Comparison of ENCODE assay signal across 1 cellular context in the genomic region with DNA sequence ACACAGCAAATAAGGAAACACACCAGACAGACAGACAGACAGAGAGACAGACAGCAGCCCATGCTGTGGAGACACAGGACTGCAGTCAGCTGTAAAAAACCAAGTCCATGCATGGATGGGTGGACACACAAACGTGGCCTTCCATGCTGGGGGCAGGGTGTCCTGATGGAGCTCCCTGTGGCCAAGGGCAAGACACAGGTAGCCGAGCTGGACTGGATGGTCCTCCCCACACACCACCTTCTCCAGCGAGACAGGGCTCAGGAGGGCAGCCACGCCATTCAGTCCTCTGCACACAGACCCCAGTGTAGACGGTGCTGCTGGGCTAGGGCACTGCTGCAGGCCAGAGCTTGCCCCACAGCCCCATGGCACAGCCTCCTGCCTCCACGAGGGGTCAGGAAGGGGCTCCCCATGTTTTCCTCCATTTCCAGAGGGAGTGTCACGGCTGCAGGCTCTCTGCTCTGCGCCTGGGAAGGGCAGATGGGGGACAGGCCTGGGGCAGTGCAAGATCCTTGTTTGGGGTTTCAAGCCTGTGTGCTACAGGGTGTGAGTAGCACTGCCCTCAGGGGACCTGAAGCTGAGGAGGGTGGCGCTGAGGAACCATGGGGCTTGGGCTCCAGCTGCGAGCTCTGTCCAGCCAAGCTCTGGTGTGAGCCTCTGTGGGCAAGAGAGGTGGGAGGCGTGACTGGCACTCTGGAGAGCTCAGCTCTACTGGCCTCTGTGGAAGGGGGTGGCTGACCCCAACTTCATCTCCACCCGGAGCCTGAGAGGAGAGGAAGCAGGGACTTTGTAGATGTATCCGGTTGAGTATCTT.
TF ChIP-seq lines count a peak whose summit lies in the region.

No MANE protein-coding gene starts in this region.

TF ChIP-seq in HepG2, 621 proteins besides CTCF, POLR2A, EP300 and RAD21 (continued from another document):
- TF ChIP-seq CBX2 (IDR thresholded peaks at IDR 0.05; ENCODE audit: low read depth, low read length) (no peak), CBX2 (CRISPR knock-in tag; IDR thresholded peaks at IDR 0.05; ENCODE audit: low read depth) (no peak), ZNF781 (CRISPR knock-in tag; IDR thresholded peaks at IDR 0.05; ENCODE audit: borderline replicate concordance, not compliant biosample characterization) (no peak), SOX13 (IDR thresholded peaks at IDR 0.05) (no peak), SOX13 (CRISPR knock-in tag; conservative IDR thresholded peaks at IDR 0.05 in 1 of 2, IDR thresholded peaks at IDR 0.05 in 1 of 2) (no peak), ZNF850 (CRISPR knock-in tag; conservative IDR thresholded peaks at IDR 0.05) (no peak), ZNF569 (CRISPR knock-in tag; IDR thresholded peaks at IDR 0.05; ENCODE audit: borderline replicate concordance) (no peak), ZNF614 (CRISPR knock-in tag; IDR thresholded peaks at IDR 0.05; ENCODE audit: borderline replicate concordance) (no peak), NCOR1 (IDR thresholded peaks at IDR 0.05; ENCODE audit: borderline replicate concordance, low read length) (no peak), ZSCAN20 (CRISPR knock-in tag; IDR thresholded peaks at IDR 0.05; ENCODE audit: borderline replicate concordance) (no peak)
- TF ChIP-seq, protein P1, sequence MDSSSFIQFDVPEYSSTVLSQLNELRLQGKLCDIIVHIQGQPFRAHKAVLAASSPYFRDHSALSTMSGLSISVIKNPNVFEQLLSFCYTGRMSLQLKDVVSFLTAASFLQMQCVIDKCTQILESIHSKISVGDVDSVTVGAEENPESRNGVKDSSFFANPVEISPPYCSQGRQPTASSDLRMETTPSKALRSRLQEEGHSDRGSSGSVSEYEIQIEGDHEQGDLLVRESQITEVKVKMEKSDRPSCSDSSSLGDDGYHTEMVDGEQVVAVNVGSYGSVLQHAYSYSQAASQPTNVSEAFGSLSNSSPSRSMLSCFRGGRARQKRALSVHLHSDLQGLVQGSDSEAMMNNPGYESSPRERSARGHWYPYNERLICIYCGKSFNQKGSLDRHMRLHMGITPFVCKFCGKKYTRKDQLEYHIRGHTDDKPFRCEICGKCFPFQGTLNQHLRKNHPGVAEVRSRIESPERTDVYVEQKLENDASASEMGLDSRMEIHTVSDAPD (CRISPR knock-in tag; IDR thresholded peaks at IDR 0.05): no peak
- TF ChIP-seq, protein P2, sequence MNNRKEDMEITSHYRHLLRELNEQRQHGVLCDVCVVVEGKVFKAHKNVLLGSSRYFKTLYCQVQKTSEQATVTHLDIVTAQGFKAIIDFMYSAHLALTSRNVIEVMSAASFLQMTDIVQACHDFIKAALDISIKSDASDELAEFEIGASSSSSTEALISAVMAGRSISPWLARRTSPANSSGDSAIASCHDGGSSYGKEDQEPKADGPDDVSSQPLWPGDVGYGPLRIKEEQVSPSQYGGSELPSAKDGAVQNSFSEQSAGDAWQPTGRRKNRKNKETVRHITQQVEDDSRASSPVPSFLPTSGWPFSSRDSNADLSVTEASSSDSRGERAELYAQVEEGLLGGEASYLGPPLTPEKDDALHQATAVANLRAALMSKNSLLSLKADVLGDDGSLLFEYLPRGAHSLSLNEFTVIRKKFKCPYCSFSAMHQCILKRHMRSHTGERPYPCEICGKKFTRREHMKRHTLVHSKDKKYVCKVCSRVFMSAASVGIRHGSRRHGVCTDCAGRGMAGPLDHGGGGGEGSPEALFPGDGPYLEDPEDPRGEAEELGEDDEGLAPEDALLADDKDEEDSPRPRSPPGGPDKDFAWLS (CRISPR knock-in tag; IDR thresholded peaks at IDR 0.05; ENCODE audit: borderline replicate concordance): no peak
- TF ChIP-seq, protein P3, sequence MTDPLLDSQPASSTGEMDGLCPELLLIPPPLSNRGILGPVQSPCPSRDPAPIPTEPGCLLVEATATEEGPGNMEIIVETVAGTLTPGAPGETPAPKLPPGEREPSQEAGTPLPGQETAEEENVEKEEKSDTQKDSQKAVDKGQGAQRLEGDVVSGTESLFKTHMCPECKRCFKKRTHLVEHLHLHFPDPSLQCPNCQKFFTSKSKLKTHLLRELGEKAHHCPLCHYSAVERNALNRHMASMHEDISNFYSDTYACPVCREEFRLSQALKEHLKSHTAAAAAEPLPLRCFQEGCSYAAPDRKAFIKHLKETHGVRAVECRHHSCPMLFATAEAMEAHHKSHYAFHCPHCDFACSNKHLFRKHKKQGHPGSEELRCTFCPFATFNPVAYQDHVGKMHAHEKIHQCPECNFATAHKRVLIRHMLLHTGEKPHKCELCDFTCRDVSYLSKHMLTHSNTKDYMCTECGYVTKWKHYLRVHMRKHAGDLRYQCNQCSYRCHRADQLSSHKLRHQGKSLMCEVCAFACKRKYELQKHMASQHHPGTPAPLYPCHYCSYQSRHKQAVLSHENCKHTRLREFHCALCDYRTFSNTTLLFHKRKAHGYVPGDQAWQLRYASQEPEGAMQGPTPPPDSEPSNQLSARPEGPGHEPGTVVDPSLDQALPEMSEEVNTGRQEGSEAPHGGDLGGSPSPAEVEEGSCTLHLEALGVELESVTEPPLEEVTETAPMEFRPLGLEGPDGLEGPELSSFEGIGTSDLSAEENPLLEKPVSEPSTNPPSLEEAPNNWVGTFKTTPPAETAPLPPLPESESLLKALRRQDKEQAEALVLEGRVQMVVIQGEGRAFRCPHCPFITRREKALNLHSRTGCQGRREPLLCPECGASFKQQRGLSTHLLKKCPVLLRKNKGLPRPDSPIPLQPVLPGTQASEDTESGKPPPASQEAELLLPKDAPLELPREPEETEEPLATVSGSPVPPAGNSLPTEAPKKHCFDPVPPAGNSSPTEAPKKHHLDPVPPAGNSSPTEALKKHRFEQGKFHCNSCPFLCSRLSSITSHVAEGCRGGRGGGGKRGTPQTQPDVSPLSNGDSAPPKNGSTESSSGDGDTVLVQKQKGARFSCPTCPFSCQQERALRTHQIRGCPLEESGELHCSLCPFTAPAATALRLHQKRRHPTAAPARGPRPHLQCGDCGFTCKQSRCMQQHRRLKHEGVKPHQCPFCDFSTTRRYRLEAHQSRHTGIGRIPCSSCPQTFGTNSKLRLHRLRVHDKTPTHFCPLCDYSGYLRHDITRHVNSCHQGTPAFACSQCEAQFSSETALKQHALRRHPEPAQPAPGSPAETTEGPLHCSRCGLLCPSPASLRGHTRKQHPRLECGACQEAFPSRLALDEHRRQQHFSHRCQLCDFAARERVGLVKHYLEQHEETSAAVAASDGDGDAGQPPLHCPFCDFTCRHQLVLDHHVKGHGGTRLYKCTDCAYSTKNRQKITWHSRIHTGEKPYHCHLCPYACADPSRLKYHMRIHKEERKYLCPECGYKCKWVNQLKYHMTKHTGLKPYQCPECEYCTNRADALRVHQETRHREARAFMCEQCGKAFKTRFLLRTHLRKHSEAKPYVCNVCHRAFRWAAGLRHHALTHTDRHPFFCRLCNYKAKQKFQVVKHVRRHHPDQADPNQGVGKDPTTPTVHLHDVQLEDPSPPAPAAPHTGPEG (CRISPR knock-in tag; IDR thresholded peaks at IDR 0.05): no peak
- TF ChIP-seq, protein P4, sequence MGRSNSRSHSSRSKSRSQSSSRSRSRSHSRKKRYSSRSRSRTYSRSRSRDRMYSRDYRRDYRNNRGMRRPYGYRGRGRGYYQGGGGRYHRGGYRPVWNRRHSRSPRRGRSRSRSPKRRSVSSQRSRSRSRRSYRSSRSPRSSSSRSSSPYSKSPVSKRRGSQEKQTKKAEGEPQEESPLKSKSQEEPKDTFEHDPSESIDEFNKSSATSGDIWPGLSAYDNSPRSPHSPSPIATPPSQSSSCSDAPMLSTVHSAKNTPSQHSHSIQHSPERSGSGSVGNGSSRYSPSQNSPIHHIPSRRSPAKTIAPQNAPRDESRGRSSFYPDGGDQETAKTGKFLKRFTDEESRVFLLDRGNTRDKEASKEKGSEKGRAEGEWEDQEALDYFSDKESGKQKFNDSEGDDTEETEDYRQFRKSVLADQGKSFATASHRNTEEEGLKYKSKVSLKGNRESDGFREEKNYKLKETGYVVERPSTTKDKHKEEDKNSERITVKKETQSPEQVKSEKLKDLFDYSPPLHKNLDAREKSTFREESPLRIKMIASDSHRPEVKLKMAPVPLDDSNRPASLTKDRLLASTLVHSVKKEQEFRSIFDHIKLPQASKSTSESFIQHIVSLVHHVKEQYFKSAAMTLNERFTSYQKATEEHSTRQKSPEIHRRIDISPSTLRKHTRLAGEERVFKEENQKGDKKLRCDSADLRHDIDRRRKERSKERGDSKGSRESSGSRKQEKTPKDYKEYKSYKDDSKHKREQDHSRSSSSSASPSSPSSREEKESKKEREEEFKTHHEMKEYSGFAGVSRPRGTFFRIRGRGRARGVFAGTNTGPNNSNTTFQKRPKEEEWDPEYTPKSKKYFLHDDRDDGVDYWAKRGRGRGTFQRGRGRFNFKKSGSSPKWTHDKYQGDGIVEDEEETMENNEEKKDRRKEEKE (IDR thresholded peaks at IDR 0.05): no peak
